9 cellular contexts compared by ENCODE assay signal in genomic region chr15:82709081-82709420, GRCh38. TPM values are rescaled to one million over a fixed set of nuclear protein-coding genes. Genes with fewer than 3 reads are reported as not detected.
DNase-seq lines count a peak whose midpoint lies in the region; ATAC-seq and TF ChIP-seq lines count a peak whose summit lies in the region.
"Had no signal": no experiment of that assay in that cellular context is flagged by ENCODE, and none has a peak within 500 bp of the region (broad histone marks: within the 10 kb centered on the region; RNA-seq: fewer than 3 reads in every experiment).

No MANE protein-coding gene starts in this region.

- H3K4me1 ChIP-seq in OCI-LY1 (ENCODE audit: insufficient read depth, low read length, severe bottlenecking) (peaks cover 4% of the 10 kb centered on the region), spleen (peaks cover 4 to 19% (median 14%) of the 10 kb centered on the region in 6 donors)

- peak; percentile 39 for DNase-seq in activated CD4-positive, alpha-beta T cell treated with anti-CD3 and anti-CD28 coated beads for 36 hours
- no peak for DNase-seq in activated CD4-positive, alpha-beta T cell treated with anti-CD3 and anti-CD28 coated beads, Interleukin-2, amount 50 U/mL, for 1 hour
- peak; percentile 3 for DNase-seq in fibroblast of pulmonary artery (ENCODE audit: low read depth)
- no peak for DNase-seq in spleen
- no peak for DNase-seq in dedifferentiated amniotic fluid mesenchymal stem cell (ENCODE audit: extremely low spot score)

- H3K27ac ChIP-seq in OCI-LY1 (ENCODE audit: low read depth, low read length, poor library complexity, severe bottlenecking) (no peak overlapping the region), spleen (peak overlapping the region in 1 of 8 donors; percentile 58)

- H3K79me2 ChIP-seq in OCI-LY1 (ENCODE audit: insufficient read depth, low read length): no peaks in the 10 kb centered on the region

- WGBS in spleen, 5 donors: 0 to 4% (median 2%) methylated on average over 4 to 15 of the region's 15 CpGs

- H3K4me3 ChIP-seq in OCI-LY1 (ENCODE audit: low read depth, low read length, poor library complexity, severe bottlenecking): peak overlapping the region; percentile 69
- peak overlapping the region; percentile 63 for H3K4me3 ChIP-seq in fibroblast of pulmonary artery (replicated peaks; ENCODE audit: low read depth, low read length)
- H3K4me3 ChIP-seq in spleen: peak overlapping the region in 7 of 8 donors; percentile 74 to 87 (median 79)

- H3K9me3 ChIP-seq in OCI-LY1 (ENCODE audit: low read length) (no peaks in the 10 kb centered on the region), spleen (no peaks in the 10 kb centered on the region)

- no peaks in the 10 kb centered on the region for H3K36me3 ChIP-seq in OCI-LY1 (ENCODE audit: insufficient read depth, low read length)
- H3K36me3 ChIP-seq in spleen: no peaks in the 10 kb centered on the region

- no peaks in the 10 kb centered on the region for H3K9me2 ChIP-seq in OCI-LY1 (ENCODE audit: low read depth, low read length)

- CTCF ChIA-PET in activated CD4-positive, alpha-beta T cell treated with anti-CD3 and anti-CD28 coated beads for 36 hours (lab: Charles Lee): interaction anchor here (0.5 kb wide), 1 partner anchor 370 kb away, joined by 3 read pairs; no protein-coding TSS in a partner anchor

- peak overlapping the region; percentile 86; the same call in 1 of the 2 replicates for H3K4me2 ChIP-seq in OCI-LY1 (ENCODE audit: low read length)

- H3K4me3 Mint-ChIP-seq in activated CD4-positive, alpha-beta T cell treated with anti-CD3 and anti-CD28 coated beads for 36 hours: no peak overlapping the region

- no peak overlapping the region for H2AFZ ChIP-seq in OCI-LY1 (ENCODE audit: low read length)

- TF ChIP-seq CTCF in OCI-LY1 (IDR thresholded peaks at IDR 0.05; ENCODE audit: low read length) (no peak), fibroblast of pulmonary artery (IDR thresholded peaks at IDR 0.05; ENCODE audit: low read length, missing control alignments) (no peak), spleen (IDR thresholded peaks at IDR 0.05 in 8 of 11, conservative IDR thresholded peaks at IDR 0.05 in 3 of 11) (no peak)

- ATAC-seq in activated CD4-positive, alpha-beta T cell treated with anti-CD3 and anti-CD28 coated beads for 36 hours: no peak
- no peak for ATAC-seq in HG03175 (IDR thresholded peaks at IDR 0.05; ENCODE audit: unreplicated experiment)
- ATAC-seq in GM21723 (IDR thresholded peaks at IDR 0.05; ENCODE audit: unreplicated experiment): no peak

- no peak overlapping the region for H3K9ac ChIP-seq in OCI-LY1 (ENCODE audit: low read length)

- intact Hi-C loops in activated CD4-positive, alpha-beta T cell treated with anti-CD3 and anti-CD28 coated beads for 36 hours (cut with DNase I, micrococcal nuclease): loop anchor here (1.0 to 2.0 kb wide), 11 partner anchors 28 to 358 kb away; partner anchors contain the start of genes BTBD1 (in 1 of the 2), C15orf40 (in 1 of the 2), CPEB1 (in 1 of the 2) and RAMAC (in 1 of the 2)
- intact Hi-C loops in spleen (cut with DNase I; ENCODE audit: low total_unique reads): no loop called here

- no peaks in the 10 kb centered on the region for H3K36me3 Mint-ChIP-seq in activated CD4-positive, alpha-beta T cell treated with anti-CD3 and anti-CD28 coated beads for 36 hours (ENCODE audit: low read depth)

- no peak overlapping the region for H3K27ac Mint-ChIP-seq in activated CD4-positive, alpha-beta T cell treated with anti-CD3 and anti-CD28 coated beads for 36 hours

- no peaks in the 10 kb centered on the region for H3K4me1 Mint-ChIP-seq in activated CD4-positive, alpha-beta T cell treated with anti-CD3 and anti-CD28 coated beads for 36 hours

- H3K27me3 ChIP-seq in OCI-LY1 (ENCODE audit: insufficient read depth, low read length) (no peaks in the 10 kb centered on the region), spleen (replicated peaks in 1 of 7) (peaks cover 0 to 67% (median 12%) of the 10 kb centered on the region in 7 donors)

- no peaks in the 10 kb centered on the region for H3K9me3 Mint-ChIP-seq in activated CD4-positive, alpha-beta T cell treated with anti-CD3 and anti-CD28 coated beads for 36 hours (ENCODE audit: low read depth)

- POLR2A ChIA-PET in activated CD4-positive, alpha-beta T cell treated with anti-CD3 and anti-CD28 coated beads for 36 hours (lab: Charles Lee): no interaction called here

- H4K20me1 ChIP-seq in OCI-LY1 (ENCODE audit: insufficient read depth, low read length): no peaks in the 10 kb centered on the region

- TF ChIP-seq POLR2A in spleen (IDR thresholded peaks at IDR 0.05): no peak

- no peaks in the 10 kb centered on the region for H3F3A ChIP-seq in OCI-LY1 (ENCODE audit: insufficient read depth, low read length)

- H3K27me3 Mint-ChIP-seq in activated CD4-positive, alpha-beta T cell treated with anti-CD3 and anti-CD28 coated beads for 36 hours: peaks cover 15% of the 10 kb centered on the region

RNA-seq across cellular contexts. Expression of gene AP3B2, which starts 0.6 kb away (rescaled TPM):
- total RNA-seq in activated CD4-positive, alpha-beta T cell treated with anti-CD3 and anti-CD28 coated beads for 36 hours: under 1 TPM; 0.39 to 0.59 TPM
- total RNA-seq in spleen: 1 to 10 TPM in 5 of 7 donors, under 1 TPM in 1, not detected in 1; 0.30 to 9.5 (median 1.5) TPM
- polyA plus RNA-seq in spleen: under 1 TPM; 0.15 to 0.38 (median 0.22) TPM
- total RNA-seq: pulmonary artery endothelial cell had no signal

Comparison
In these comparisons a context has a peak if more than half of its experiments do, and no peak if none do; other contexts are left out.
1. DNase-seq: peak in activated CD4-positive, alpha-beta T cell treated with anti-CD3 and anti-CD28 coated beads for 36 hours (single experiment) and fibroblast of pulmonary artery (single experiment); none in activated CD4-positive, alpha-beta T cell treated with anti-CD3 and anti-CD28 coated beads, Interleukin-2, amount 50 U/mL, for 1 hour (single experiment), spleen (single experiment) and dedifferentiated amniotic fluid mesenchymal stem cell (single experiment).
2. Peak in every context shown above with its lines, with median percentiles within 50 percentile points of each other: H3K4me3 ChIP-seq.